19 cellular contexts compared by ENCODE assay signal in genomic region chr15:82764740-82765139, GRCh38. TPM values are rescaled to one million over a fixed set of nuclear protein-coding genes. Genes with fewer than 3 reads are reported as not detected.
A peak's percentile ranks its signal among the peaks of the same experiment; 100 is the strongest.
DNase-seq lines count a peak whose midpoint lies in the region; ATAC-seq and TF ChIP-seq lines count a peak whose summit lies in the region.
"Had no signal": no experiment of that assay in that cellular context is flagged by ENCODE, and none has a peak within 500 bp of the region (broad histone marks: within the 10 kb centered on the region; RNA-seq: fewer than 3 reads in every experiment).

No MANE protein-coding gene starts in this region.

- H3K9me2 ChIP-seq in MM.1S (replicated peaks; ENCODE audit: insufficient read depth, low read length), result no peaks in the 10 kb centered on the region

- TF ChIP-seq CTCF in nephron progenitor cell (IDR thresholded peaks at IDR 0.05) (no peak), MM.1S (IDR thresholded peaks at IDR 0.05; ENCODE audit: low read length) (no peak)

- H3K36me3 Mint-ChIP-seq in activated naive CD8-positive, alpha-beta T cell, result peaks cover 11% of the 10 kb centered on the region
- H3K36me3 Mint-ChIP-seq in activated naive CD8-positive, alpha-beta T cell treated with anti-CD3 and anti-CD28 coated beads for 36 hours, result peaks cover 11% of the 10 kb centered on the region
- peaks cover 11% of the 10 kb centered on the region for H3K36me3 Mint-ChIP-seq in nephron progenitor cell (ENCODE audit: low read depth)

- H3K27me3 ChIP-seq in H7 (ENCODE audit: control insufficient read depth, insufficient read depth, low read length), result no peaks in the 10 kb centered on the region
- H3K27me3 ChIP-seq in MM.1S (replicated peaks; ENCODE audit: insufficient read depth, low read length), result no peaks in the 10 kb centered on the region
- H3K27me3 ChIP-seq: BLaER1 treated with 17β-estradiol and CSF1 and Interleukin-3, amounts not matched to agents 10 nM and 100 nM had no signal

- no peak for DNase-seq in activated naive CD8-positive, alpha-beta T cell treated with anti-CD3 and anti-CD28 coated beads for 36 hours
- DNase-seq in H7 (peak; percentile 26), nephron progenitor cell (no peak), MM.1S (no peak)
- DNase-seq: Calu3; CD8-positive, alpha-beta T cell; DMS79 treated with DMSO at 0.1 percent for 48 hours; GF-D8; GM23248; HFFc6 had no signal

- H3K79me2 ChIP-seq in MM.1S (ENCODE audit: low read length), result 0 out of 2 replicates have a peak, but pooled peaks cover 7% of the 10 kb centered on the region

- H4K20me1 ChIP-seq in MM.1S (ENCODE audit: insufficient read depth, low read length), result no peaks in the 10 kb centered on the region

- no peaks in the 10 kb centered on the region for H3F3A ChIP-seq in MM.1S (ENCODE audit: insufficient read depth, low read length)

- no peak for ATAC-seq in GM18909 (IDR thresholded peaks at IDR 0.05; ENCODE audit: poor library complexity, unreplicated experiment)
- ATAC-seq: CD8-positive, alpha-beta T cell; HCT116 had no signal

- no peak overlapping the region for H3K4me2 ChIP-seq in MM.1S (ENCODE audit: low read depth, low read length)
- H3K4me2 ChIP-seq: BLaER1 treated with 17β-estradiol and CSF1 and Interleukin-3, amounts not matched to agents 10 nM and 100 nM had no signal

- no peaks in the 10 kb centered on the region for H3K9me3 Mint-ChIP-seq in activated naive CD8-positive, alpha-beta T cell (ENCODE audit: low read depth)
- H3K9me3 Mint-ChIP-seq in activated naive CD8-positive, alpha-beta T cell treated with anti-CD3 and anti-CD28 coated beads for 36 hours, result no peaks in the 10 kb centered on the region
- no peaks in the 10 kb centered on the region for H3K9me3 Mint-ChIP-seq in nephron progenitor cell
- H3K9me3 Mint-ChIP-seq: CD8-positive, alpha-beta T cell; HFFc6 had no signal

- no peak overlapping the region for H3K27ac ChIP-seq in MM.1S (ENCODE audit: low read length)
- H3K27ac ChIP-seq: BLaER1 treated with 17β-estradiol and CSF1 and Interleukin-3, amounts not matched to agents 10 nM and 100 nM; GM23248; HL-60 had no signal

- H3K36me3 ChIP-seq in H7 (replicated peaks; ENCODE audit: control insufficient read depth, insufficient read depth, low read length) (no peaks in the 10 kb centered on the region), MM.1S (replicated peaks; ENCODE audit: insufficient read depth, low read length) (no peaks in the 10 kb centered on the region; the same call in 1 of the 2 replicates)

- H3K4me3 Mint-ChIP-seq in activated naive CD8-positive, alpha-beta T cell, result no peak overlapping the region
- H3K4me3 Mint-ChIP-seq in activated naive CD8-positive, alpha-beta T cell treated with anti-CD3 and anti-CD28 coated beads for 36 hours, result no peak overlapping the region
- no peak overlapping the region for H3K4me3 Mint-ChIP-seq in nephron progenitor cell
- H3K4me3 Mint-ChIP-seq: B cell; CD8-positive, alpha-beta T cell; HFFc6; IgD-negative memory B cell had no signal

- peak overlapping the region; percentile 66 for H3K27ac Mint-ChIP-seq in activated naive CD8-positive, alpha-beta T cell
- H3K27ac Mint-ChIP-seq in activated naive CD8-positive, alpha-beta T cell treated with anti-CD3 and anti-CD28 coated beads for 36 hours, result no peak overlapping the region
- H3K27ac Mint-ChIP-seq in nephron progenitor cell, result peak overlapping the region; percentile 47
- H3K27ac Mint-ChIP-seq: B cell; CD8-positive, alpha-beta T cell; HFFc6; IgD-negative memory B cell had no signal

- no peak overlapping the region for H2AFZ ChIP-seq in MM.1S (ENCODE audit: low read length)
- H2AFZ ChIP-seq: GM23248 had no signal

- no peaks in the 10 kb centered on the region for H3K4me1 ChIP-seq in MM.1S (ENCODE audit: low read length)
- H3K4me1 ChIP-seq: BLaER1 treated with 17β-estradiol and CSF1 and Interleukin-3, amounts not matched to agents 10 nM and 100 nM had no signal

- no peaks in the 10 kb centered on the region for H3K27me3 Mint-ChIP-seq in activated naive CD8-positive, alpha-beta T cell
- H3K27me3 Mint-ChIP-seq in activated naive CD8-positive, alpha-beta T cell treated with anti-CD3 and anti-CD28 coated beads for 36 hours, result no peaks in the 10 kb centered on the region
- H3K27me3 Mint-ChIP-seq in nephron progenitor cell (ENCODE audit: low read depth, poor library complexity), result peaks cover 5% of the 10 kb centered on the region
- H3K27me3 Mint-ChIP-seq: B cell, IgD-negative memory B cell had no signal

- H3K4me1 Mint-ChIP-seq in activated naive CD8-positive, alpha-beta T cell (ENCODE audit: low read depth), result peaks cover 6% of the 10 kb centered on the region
- H3K4me1 Mint-ChIP-seq in activated naive CD8-positive, alpha-beta T cell treated with anti-CD3 and anti-CD28 coated beads for 36 hours, result peaks cover 4% of the 10 kb centered on the region
- peaks cover 6% of the 10 kb centered on the region for H3K4me1 Mint-ChIP-seq in nephron progenitor cell

- H3K9ac ChIP-seq in MM.1S (ENCODE audit: low read length), result no peak overlapping the region
- H3K9ac ChIP-seq: BLaER1 treated with 17β-estradiol and CSF1 and Interleukin-3, amounts not matched to agents 10 nM and 100 nM; GM23248 had no signal

- H3K9me3 ChIP-seq in MM.1S (replicated peaks; ENCODE audit: insufficient read depth, low read length), result no peaks in the 10 kb centered on the region

- H3K4me3 ChIP-seq in H7 (ENCODE audit: insufficient read depth, low read depth, low read length), result no peak overlapping the region
- H3K4me3 ChIP-seq in MM.1S (ENCODE audit: low read length), result no peak overlapping the region
- H3K4me3 ChIP-seq: BLaER1 treated with 17β-estradiol and CSF1 and Interleukin-3, amounts not matched to agents 10 nM and 100 nM; GM23248 had no signal

RNA-seq across cellular contexts. Expression of gene FSD2, which starts 41.1 kb away (rescaled TPM):
- total RNA-seq in activated naive CD8-positive, alpha-beta T cell treated with anti-CD3 and anti-CD28 coated beads for 36 hours, result not detected
- 0.03 TPM in 1 of 2 replicates, not detected in the other for total RNA-seq in H7 (2014; rRNA removed; shearing (Covaris generic))
- total RNA-seq: A172; B cell; Calu3; CD8-positive, alpha-beta T cell; GM23248; HFFc6; HT1080 had no signal

RNA-seq across cellular contexts. Expression of gene WHAMM, which starts 44.7 kb away (rescaled TPM):
- total RNA-seq in activated naive CD8-positive, alpha-beta T cell treated with anti-CD3 and anti-CD28 coated beads for 36 hours, result 1 to 10 TPM; 6.5 to 7.6 TPM
- total RNA-seq in H7 (2014; rRNA removed; shearing (Covaris generic)), result 1.0 and 1.9 TPM in 2 replicates

RNA-seq across cellular contexts. Expression of gene AP3B2, which starts 55.1 kb away (rescaled TPM):
- under 1 TPM; 0.10 to 0.30 TPM for total RNA-seq in activated naive CD8-positive, alpha-beta T cell treated with anti-CD3 and anti-CD28 coated beads for 36 hours
- total RNA-seq in H7 (2014; rRNA removed; shearing (Covaris generic)), result 10.4 and 11.6 TPM in 2 replicates
- total RNA-seq: HFFc6, HT1080 had no signal
